Comparison of ENCODE assay signal across 24 cellular contexts in the genomic region with DNA sequence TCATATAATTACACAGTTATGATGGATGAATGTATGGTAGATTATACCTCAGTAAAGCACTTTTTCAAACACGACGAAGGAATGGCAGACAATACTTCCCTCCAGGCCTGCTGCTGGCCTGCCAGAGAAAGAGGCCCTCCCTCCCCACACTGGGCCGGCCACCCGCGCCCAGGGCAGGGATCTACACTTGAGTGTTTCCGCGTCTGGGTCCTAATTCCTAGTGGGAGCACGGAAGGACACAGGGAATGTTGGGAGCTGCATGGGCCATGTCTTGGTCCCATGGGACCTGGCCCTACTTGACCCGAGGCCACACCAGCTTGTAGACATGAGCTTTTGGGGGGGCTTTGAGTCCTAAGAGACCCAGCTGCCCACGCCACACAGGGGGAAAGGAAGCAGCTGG.
"Had no signal": no experiment of that assay in that cellular context is flagged by ENCODE, and none has a peak within 500 bp of the region (broad histone marks: within the 10 kb centered on the region; RNA-seq: fewer than 3 reads in every experiment).

No MANE protein-coding gene starts in this region.

- ATAC-seq: effector memory CD8-positive, alpha-beta T cell; left ventricle myocardium superior; sciatic nerve; stimulated activated naive CD8-positive, alpha-beta T cell treated with anti-CD3 and anti-CD28 coated beads, Interleukin-15, amount 100 ng/mL, for 72 hours had no signal

- H3K36me3 ChIP-seq: ovary had no signal

- DNase-seq: activated CD4-positive, alpha-beta memory T cell treated with anti-CD3 and anti-CD28 coated beads, Interleukin-2, amount 10 ng/mL, durations not matched to agents 7 days and 5 days; activated CD4-positive, alpha-beta T cell treated with anti-CD3 and anti-CD28 coated beads for 1 hour; activated CD4-positive, alpha-beta T cell treated with anti-CD3 and anti-CD28 coated beads, Interleukin-2, amount 10 ng/mL, durations not matched to agents 7 days and 5 days; activated CD8-positive, alpha-beta memory T cell treated with anti-CD3 and anti-CD28 coated beads, Interleukin-2, amount 50 U/mL, for 48 hours; activated gamma-delta T cell treated with Interleukin-2 at 50 U/mL for 16 hours; activated naive CD4-positive, alpha-beta T cell treated with anti-CD3 and anti-CD28 coated beads, Interleukin-2, amount 50 U/mL, for 16 hours; activated T-cell treated with anti-CD3 and anti-CD28 coated beads, Interleukin-2, amount 50 U/mL, for 24 hours; amniotic stem cell; caudate nucleus; cortex of kidney; effector memory CD8-positive, alpha-beta T cell; foreskin fibroblast; heart right ventricle; left ventricle myocardium superior; ovary; stimulated activated CD4-positive, alpha-beta T cell treated with anti-CD3 and anti-CD28 coated beads, Interleukin-12 subunit alpha, Interleukin-12 subunit beta, amount 100 ng/mL, for 4 hours; stimulated activated CD4-positive, alpha-beta T cell treated with anti-CD3 and anti-CD28 coated beads, Interleukin-4, amount 100 ng/mL, for 1 hour; stimulated activated naive CD8-positive, alpha-beta T cell treated with anti-CD3 and anti-CD28 coated beads, Interleukin-15, amount 100 ng/mL, for 72 hours; substantia nigra; T-helper 2 cell; upper lobe of right lung had no signal

- H3K4me1 ChIP-seq: heart right ventricle, upper lobe of right lung had no signal

- H3K27me3 ChIP-seq: heart right ventricle, ovary, upper lobe of right lung had no signal

- H3K4me3 ChIP-seq: heart right ventricle, ovary, upper lobe of right lung had no signal

- H3K4me3 Mint-ChIP-seq: activated CD4-positive, alpha-beta memory T cell treated with anti-CD3 and anti-CD28 coated beads, Interleukin-2, amount 10 ng/mL, durations not matched to agents 7 days and 5 days; activated CD4-positive, alpha-beta T cell treated with anti-CD3 and anti-CD28 coated beads, Interleukin-2, amount 10 ng/mL, durations not matched to agents 7 days and 5 days; activated T-cell treated with anti-CD3 and anti-CD28 coated beads, Interleukin-2, amount 50 U/mL, for 24 hours; effector memory CD8-positive, alpha-beta T cell; nephron; stimulated activated naive CD8-positive, alpha-beta T cell treated with anti-CD3 and anti-CD28 coated beads, Interleukin-15, amount 100 ng/mL, for 72 hours had no signal

- H3K4me1 Mint-ChIP-seq: activated CD4-positive, alpha-beta memory T cell treated with anti-CD3 and anti-CD28 coated beads, Interleukin-2, amount 10 ng/mL, durations not matched to agents 7 days and 5 days; activated CD4-positive, alpha-beta T cell treated with anti-CD3 and anti-CD28 coated beads, Interleukin-2, amount 10 ng/mL, durations not matched to agents 7 days and 5 days; stimulated activated naive CD8-positive, alpha-beta T cell treated with anti-CD3 and anti-CD28 coated beads, Interleukin-15, amount 100 ng/mL, for 72 hours had no signal

- H3K9me3 ChIP-seq: ovary, upper lobe of right lung had no signal

- H3K27ac ChIP-seq: heart right ventricle, ovary, upper lobe of right lung had no signal

- H3K27me3 Mint-ChIP-seq: activated CD4-positive, alpha-beta memory T cell treated with anti-CD3 and anti-CD28 coated beads, Interleukin-2, amount 10 ng/mL, durations not matched to agents 7 days and 5 days; activated CD4-positive, alpha-beta T cell treated with anti-CD3 and anti-CD28 coated beads, Interleukin-2, amount 10 ng/mL, durations not matched to agents 7 days and 5 days; activated T-cell treated with anti-CD3 and anti-CD28 coated beads, Interleukin-2, amount 50 U/mL, for 24 hours; effector memory CD8-positive, alpha-beta T cell; stimulated activated naive CD8-positive, alpha-beta T cell treated with anti-CD3 and anti-CD28 coated beads, Interleukin-15, amount 100 ng/mL, for 72 hours had no signal

- H3K27ac Mint-ChIP-seq: activated CD4-positive, alpha-beta memory T cell treated with anti-CD3 and anti-CD28 coated beads, Interleukin-2, amount 10 ng/mL, durations not matched to agents 7 days and 5 days; activated CD4-positive, alpha-beta T cell treated with anti-CD3 and anti-CD28 coated beads, Interleukin-2, amount 10 ng/mL, durations not matched to agents 7 days and 5 days; activated T-cell treated with anti-CD3 and anti-CD28 coated beads, Interleukin-2, amount 50 U/mL, for 24 hours; effector memory CD8-positive, alpha-beta T cell; nephron; progenitor cell of endocrine pancreas; stimulated activated naive CD8-positive, alpha-beta T cell treated with anti-CD3 and anti-CD28 coated beads, Interleukin-15, amount 100 ng/mL, for 72 hours had no signal
